Comparison of ENCODE assay signal across 34 cellular contexts in genomic region chr7:87092568-87093091, GRCh38.
"Had no signal": no experiment of that assay in that cellular context is flagged by ENCODE, and none has a peak within 500 bp of the region (broad histone marks: within the 10 kb centered on the region; RNA-seq: fewer than 3 reads in every experiment).

No MANE protein-coding gene starts in this region.

- H3K9me3 ChIP-seq: MG63 had no signal

- H3K27me3 ChIP-seq: MG63 had no signal

- H3K36me3 ChIP-seq: MG63 had no signal

- DNase-seq: Karpas-422, Kasumi-1, MG63, MM.1S, MV-4-11, NCI-H1092, NCI-H1092 treated with DMSO at 0.1 percent for 48 hours, NCI-H1105, NCI-H1105 treated with DMSO at 0.1 percent for 48 hours, NCI-H1417, NCI-H1417 treated with DMSO at 0.1 percent for 48 hours, NCI-H1436, NCI-H1436 treated with DMSO at 0.1 percent for 48 hours, NCI-H146, NCI-H1694, NCI-H1694 treated with DMSO at 0.1 percent for 48 hours, NCI-H187, NCI-H187 treated with DMSO at 0.1 percent for 48 hours, NCI-H1930, NCI-H2029, NCI-H2029 treated with DMSO at 0.1 percent for 48 hours, NCI-H2081, NCI-H2081 treated with DMSO at 0.1 percent for 48 hours, NCI-H2107, NCI-H2171, NCI-H2171 treated with DMSO at 0.1 percent for 48 hours, NCI-H2227 treated with DMSO at 0.1 percent for 48 hours, NCI-H226, NCI-H345, NCI-H446, NCI-H446 treated with DMSO at 0.1 percent for 48 hours, NCI-H510A, NCI-H510A treated with DMSO at 0.1 percent for 48 hours, NCI-H524 had no signal

- H3K4me3 ChIP-seq: MG63 had no signal
